ENCODE assay signal across 1 cellular context in genomic region chr6:52543729-52544324, GRCh38.
TF ChIP-seq lines count a peak whose summit lies in the region.

No MANE protein-coding gene starts in this region.

TF ChIP-seq in GM23338, 12 proteins besides CTCF, POLR2A, EP300 and RAD21 (continued from another document):
- no peak for TF ChIP-seq REST (IDR thresholded peaks at IDR 0.05; ENCODE audit: unreplicated experiment)
- TF ChIP-seq EZH2phosphoT487 (IDR thresholded peaks at IDR 0.05; ENCODE audit: unreplicated experiment): no peak
- TF ChIP-seq ZNF114 (CRISPR knock-in tag; IDR thresholded peaks at IDR 0.05): no peak
- no peak for TF ChIP-seq JUNB (IDR thresholded peaks at IDR 0.05; ENCODE audit: unreplicated experiment)
- TF ChIP-seq STAT1 (IDR thresholded peaks at IDR 0.05; ENCODE audit: unreplicated experiment): no peak
- TF ChIP-seq ZNF331 (CRISPR knock-in tag; IDR thresholded peaks at IDR 0.05; ENCODE audit: low read depth): no peak
- TF ChIP-seq CREB1 (CRISPR knock-in tag; IDR thresholded peaks at IDR 0.05; ENCODE audit: low read depth): no peak
- no peak for TF ChIP-seq ZNF462 (CRISPR knock-in tag; IDR thresholded peaks at IDR 0.05)
- no peak for TF ChIP-seq POLR2AphosphoS5 (IDR thresholded peaks at IDR 0.05; ENCODE audit: low read depth)
- TF ChIP-seq ETS1 (IDR thresholded peaks at IDR 0.05): no peak
